ENCODE assay signal across 24 cellular contexts in genomic region chr16:86927699-86928098, GRCh38.
DNase-seq lines count a peak whose midpoint lies in the region; ATAC-seq, FAIRE-seq and TF ChIP-seq lines count a peak whose summit lies in the region.
"Had no signal": no experiment of that assay in that cellular context is flagged by ENCODE, and none has a peak within 500 bp of the region (broad histone marks: within the 10 kb centered on the region; RNA-seq: fewer than 3 reads in every experiment).

No MANE protein-coding gene starts in this region.

- no peaks in the 10 kb centered on the region for H3K79me2 ChIP-seq in K562 (ENCODE audit: control insufficient read depth, insufficient read depth, low read length)

- H3K79me1 ChIP-seq in IMR-90 (ENCODE audit: low read depth in 1 of 2, low read length in 2 of 2): peaks cover 4 to 32% of the 10 kb centered on the region in 2 experiments; a peak in 3 of 4 replicates

- POLR2A ChIA-PET in HEK293 (lab: Yijun Ruan, JAX) (interaction anchor here (0.6 kb wide), 1 partner anchor 247 kb away, joined by 10 read pairs; no protein-coding TSS in a partner anchor), IMR-90 (lab: Charles Lee; ENCODE audit: unreplicated experiment) (no interaction called here), K562 (lab: Yijun Ruan, JAX) (no interaction called here)

- H3K36me3 ChIP-seq in HEK293 (ENCODE audit: control insufficient read depth in 2 of 2, insufficient read depth in 1 of 2, low read length in 2 of 2): no peaks in the 10 kb centered on the region
- H3K36me3 ChIP-seq in IMR-90 (ENCODE audit: control insufficient read depth, insufficient read depth, low read length): no peaks in the 10 kb centered on the region
- H3K36me3 ChIP-seq in K562 (ENCODE audit: control insufficient read depth, insufficient read depth, low read length): no peaks in the 10 kb centered on the region
- H3K36me3 ChIP-seq: BE2C; BLaER1 treated with 17β-estradiol and CSF1 and Interleukin-3, amounts not matched to agents 10 nM and 100 nM; HAP-1 had no signal

- TF ChIP-seq CTCF in HEK293 (tag by site-specific recombination; IDR thresholded peaks at IDR 0.05): no peak
- no peak for TF ChIP-seq CTCF in IMR-90 (conservative IDR thresholded peaks at IDR 0.05; ENCODE audit: low read depth, low read length)
- TF ChIP-seq CTCF in K562 (IDR thresholded peaks at IDR 0.05 in 2 of 3, conservative IDR thresholded peaks at IDR 0.05 in 1 of 3; ENCODE audit: insufficient read depth in 2 of 3, low read depth in 1 of 3, low read length in 3 of 3): no peak

- H3K14ac ChIP-seq in IMR-90 (replicated peaks; ENCODE audit: low read depth, low read length): no peak overlapping the region

- H2BK15ac ChIP-seq in IMR-90 (ENCODE audit: low read depth, low read length): peak overlapping the region; percentile 88; the same call in 1 of the 3 replicates

- H4K5ac ChIP-seq in IMR-90 (ENCODE audit: low read depth, low read length): no peak overlapping the region

- H3K9ac ChIP-seq in IMR-90 (ENCODE audit: low read depth, low read length) (no peak overlapping the region), K562 (ENCODE audit: insufficient read depth in 1 of 2, low read depth in 2 of 2, low read length in 2 of 2) (no peak overlapping the region)
- H3K9ac ChIP-seq: BLaER1 treated with 17β-estradiol and CSF1 and Interleukin-3, amounts not matched to agents 10 nM and 100 nM had no signal

- intact Hi-C loops in IMR-90 (cut with micrococcal nuclease): loop anchor here (10.0 kb wide), 1 partner anchor 137 kb away; no protein-coding TSS in a partner anchor
- intact Hi-C loops in K562 (cut with micrococcal nuclease): no loop called here

- H2AFZ ChIP-seq in IMR-90 (replicated peaks; ENCODE audit: low read length, poor library complexity): no peak overlapping the region
- no peak overlapping the region for H2AFZ ChIP-seq in K562 (ENCODE audit: low read depth, low read length)

- no peak overlapping the region for H3K23ac ChIP-seq in IMR-90 (ENCODE audit: low read depth, low read length)

- ATAC-seq in IMR-90 (ENCODE audit: low read depth): no peak
- ATAC-seq in K562: no peak
- no peak for ATAC-seq in GM19455 (IDR thresholded peaks at IDR 0.05; ENCODE audit: unreplicated experiment)
- ATAC-seq in HG03139 (IDR thresholded peaks at IDR 0.05; ENCODE audit: unreplicated experiment): no peak
- ATAC-seq: A549, GM12878 had no signal

- peak overlapping the region; percentile 99 for H2BK120ac ChIP-seq in IMR-90 (ENCODE audit: low read depth, low read length)

- in situ Hi-C loops in IMR-90 (cut with MboI; ENCODE audit: low sequenced_read_pairs) (no loop called here), K562 (cut with MboI) (no loop called here)

- no peak for TF ChIP-seq POLR2A in IMR-90 (IDR thresholded peaks at IDR 0.05; ENCODE audit: low read depth, low read length)
- no peak for TF ChIP-seq POLR2A in K562 (conservative IDR thresholded peaks at IDR 0.05)

- H3K18ac ChIP-seq in IMR-90 (ENCODE audit: low read depth, low read length): no peak overlapping the region

- peak overlapping the region; percentile 98; the same call in 1 of the 2 replicates for H3K4ac ChIP-seq in IMR-90 (ENCODE audit: low read depth, low read length)

- H3K9me1 ChIP-seq in IMR-90 (ENCODE audit: insufficient read depth, low read length) (peaks cover 44% of the 10 kb centered on the region), K562 (ENCODE audit: control insufficient read depth, insufficient read depth, low read length) (no peaks in the 10 kb centered on the region)

- BruUV-seq in IMR-90 (replicated peaks; lab: Mats Ljungman, UMichigan) (no TSS peak), K562 (replicated peaks; lab: Mats Ljungman, UMichigan) (no TSS peak)

- TF ChIP-seq RAD21 in IMR-90 (IDR thresholded peaks at IDR 0.05; ENCODE audit: low read length): no peak
- no peak for TF ChIP-seq RAD21 in K562 (CRISPR knock-in tag; conservative IDR thresholded peaks at IDR 0.05 in 1 of 2, IDR thresholded peaks at IDR 0.05 in 1 of 2)

- H3K4me3 ChIP-seq in HEK293 (ENCODE audit: low read depth, low read length): no peak overlapping the region
- H3K4me3 ChIP-seq in IMR-90 (ENCODE audit: insufficient read depth, low read depth, low read length): no peak overlapping the region
- H3K4me3 ChIP-seq in K562: no peak overlapping the region
- H3K4me3 ChIP-seq: A549; BLaER1 treated with 17β-estradiol and CSF1 and Interleukin-3, amounts not matched to agents 10 nM and 100 nM; GM12878; HAP-1 had no signal

- H3K27ac ChIP-seq in HEK293 (ENCODE audit: extremely low read depth, low read depth, low read length): no peak overlapping the region
- H3K27ac ChIP-seq in IMR-90 (ENCODE audit: insufficient read depth, low read length): no peak overlapping the region
- no peak overlapping the region for H3K27ac ChIP-seq in K562 (ENCODE audit: extremely low read depth, low read depth, low read length)
- no peak overlapping the region for H3K27ac ChIP-seq in caudate nucleus (ENCODE audit: low read depth, low read length)
- H3K27ac ChIP-seq: A549; BLaER1 treated with 17β-estradiol and CSF1 and Interleukin-3, amounts not matched to agents 10 nM and 100 nM had no signal

- H3K4me2 ChIP-seq in IMR-90 (ENCODE audit: low read depth, low read length) (no peak overlapping the region), K562 (ENCODE audit: insufficient read depth, low read length) (no peak overlapping the region)
- H3K4me2 ChIP-seq: A549; BLaER1 treated with 17β-estradiol and CSF1 and Interleukin-3, amounts not matched to agents 10 nM and 100 nM had no signal

- no peak overlapping the region for H2AK9ac ChIP-seq in IMR-90 (replicated peaks; ENCODE audit: low read depth, low read length, poor library complexity)

- no CpG with 5 or more reads among the region's 3 CpGs for WGBS in IMR-90 (ENCODE audit: extremely low coverage in 2 of 2, insufficient read length in 1 of 2), 2 experiments
- WGBS in K562 (ENCODE audit: insufficient coverage, low coverage, missing lambda C conversion rate): 13% methylated on average over 3 of the region's 3 CpGs

- H4K20me1 ChIP-seq in IMR-90 (ENCODE audit: insufficient read depth, low read length) (no peaks in the 10 kb centered on the region; the same call in 1 of the 2 replicates), K562 (replicated peaks; ENCODE audit: control insufficient read depth, insufficient read depth, low read length) (peaks cover 9% of the 10 kb centered on the region)

- H3K56ac ChIP-seq in IMR-90 (ENCODE audit: extremely low read depth, insufficient read depth, low read length): no peak overlapping the region

- H4K91ac ChIP-seq in IMR-90 (ENCODE audit: insufficient read depth, low read depth, low read length): no peak overlapping the region

- H2AK5ac ChIP-seq in IMR-90 (ENCODE audit: low read depth, low read length): peak overlapping the region; percentile 92

- H4K8ac ChIP-seq in IMR-90 (ENCODE audit: low read depth in 2 of 2, low read length in 2 of 2): peak overlapping the region in 1 of 2 experiments; percentile 16; a peak in 2 of 4 replicates

- peak overlapping the region; percentile 95; the same call in 1 of the 2 replicates for H2BK20ac ChIP-seq in IMR-90 (ENCODE audit: low read depth, low read length)

- H3K4me1 ChIP-seq in HEK293 (ENCODE audit: control insufficient read depth, insufficient read depth, low read length) (peaks cover 16% of the 10 kb centered on the region), IMR-90 (ENCODE audit: control insufficient read depth, insufficient read depth, low read length) (peaks cover 44% of the 10 kb centered on the region), K562 (replicated peaks in 1 of 2; ENCODE audit: control insufficient read depth in 2 of 2, insufficient read depth in 2 of 2, low read length in 2 of 2) (peaks cover 19 to 26% of the 10 kb centered on the region in 2 experiments)
- H3K4me1 ChIP-seq: BE2C, HAP-1 had no signal

- CTCF ChIA-PET in HEK293 (lab: Yijun Ruan, JAX): no interaction called here
- CTCF ChIA-PET in IMR-90 (lab: Yijun Ruan, JAX): no interaction called here
- CTCF ChIA-PET in K562 (lab: Yijun Ruan, JAX; ENCODE audit: low intra/inter-chr PET ratio): no interaction called here

- dilution Hi-C loops in IMR-90 (cut with HindIII; ENCODE audit: low sequenced_read_pairs, unreplicated experiment): no loop called here

- DNase-seq in IMR-90: no peak
- DNase-seq in K562 (ENCODE audit: extremely low read depth in 1 of 4, low spot score in 3 of 4): no peak
- no peak for DNase-seq in caudate nucleus (lab: John Stamatoyannopoulos, UW)
- DNase-seq: 8988T; ACHN; AML-193; BE2C; CD4-positive, alpha-beta T cell; CD8-positive, alpha-beta memory T cell; DMS 273 treated with DMSO at 0.1 percent for 48 hours; DMS79; EL; GDM1; GOT3 had no signal

- H3K27me3 ChIP-seq in IMR-90 (ENCODE audit: control insufficient read depth, insufficient read depth, low read length): no peaks in the 10 kb centered on the region
- peaks cover 12 to 71% of the 10 kb centered on the region in 2 experiments for H3K27me3 ChIP-seq in K562 (ENCODE audit: control insufficient read depth in 2 of 2, insufficient read depth in 2 of 2, low read length in 2 of 2)

- TF ChIP-seq EP300 in K562 (IDR thresholded peaks at IDR 0.05; ENCODE audit: low read length): no peak

- FAIRE-seq in K562 (lab: Jason Lieb, UNC): no peak
- FAIRE-seq: A549, D721Med, GM12878, GM19239, H54 had no signal

- no peaks in the 10 kb centered on the region for H3K9me3 ChIP-seq in HEK293 (ENCODE audit: control insufficient read depth, insufficient read depth, low read depth, low read length)
- H3K9me3 ChIP-seq in IMR-90 (ENCODE audit: control insufficient read depth, insufficient read depth, low read length): no peaks in the 10 kb centered on the region
- no peaks in the 10 kb centered on the region; the same call in 1 of the 2 replicates for H3K9me3 ChIP-seq in K562 (replicated peaks; ENCODE audit: control insufficient read depth, insufficient read depth, low read depth, low read length)
- H3K9me3 ChIP-seq: A549; BE2C; BLaER1 treated with 17β-estradiol and CSF1 and Interleukin-3, amounts not matched to agents 10 nM and 100 nM; HAP-1 had no signal

- H2BK5ac ChIP-seq in IMR-90 (ENCODE audit: low read depth, low read length, poor library complexity, severe bottlenecking): no peak overlapping the region

TF ChIP-seq in HEK293, 187 proteins besides CTCF, POLR2A, EP300 and RAD21 (continues in another document):
- TF ChIP-seq ZNF768 (tag by site-specific recombination; IDR thresholded peaks at IDR 0.05) (peak; percentile 85), ZNF146 (tag by site-specific recombination; IDR thresholded peaks at IDR 0.05) (peak; percentile 99), ZNF311 (tag by site-specific recombination; IDR thresholded peaks at IDR 0.05; ENCODE audit: borderline replicate concordance) (no peak)

TF ChIP-seq in IMR-90, 13 proteins besides CTCF, POLR2A, EP300 and RAD21 (continues in another document):
- TF ChIP-seq CEBPB (IDR thresholded peaks at IDR 0.05; ENCODE audit: low read depth, low read length) (no peak), BHLHE40 (IDR thresholded peaks at IDR 0.05; ENCODE audit: low read depth, low read length) (no peak), MAFK (IDR thresholded peaks at IDR 0.05; ENCODE audit: low read depth, low read length) (no peak)

TF ChIP-seq in K562, 482 proteins besides CTCF, POLR2A, EP300 and RAD21:
- TF ChIP-seq RBM25 (IDR thresholded peaks at IDR 0.05; ENCODE audit: low read depth, low read length, severe bottlenecking): peak; percentile 42
- TF ChIP-seq SUPT5H (IDR thresholded peaks at IDR 0.05): no peak
- peak; percentile 95 for TF ChIP-seq ZNF146 (CRISPR knock-in tag; IDR thresholded peaks at IDR 0.05; ENCODE audit: unreplicated experiment)

Comparison
In these comparisons a context has a peak if more than half of its experiments do, and no peak if none do; other contexts are left out.
1. Of the 44 proteins assayed by ChIP-seq in both K562 and HEK293: peak only in K562: none; only in HEK293: none; in both: ZNF146; in neither: 43.